ENCODE assay signal across 14 cellular contexts in the genomic region with DNA sequence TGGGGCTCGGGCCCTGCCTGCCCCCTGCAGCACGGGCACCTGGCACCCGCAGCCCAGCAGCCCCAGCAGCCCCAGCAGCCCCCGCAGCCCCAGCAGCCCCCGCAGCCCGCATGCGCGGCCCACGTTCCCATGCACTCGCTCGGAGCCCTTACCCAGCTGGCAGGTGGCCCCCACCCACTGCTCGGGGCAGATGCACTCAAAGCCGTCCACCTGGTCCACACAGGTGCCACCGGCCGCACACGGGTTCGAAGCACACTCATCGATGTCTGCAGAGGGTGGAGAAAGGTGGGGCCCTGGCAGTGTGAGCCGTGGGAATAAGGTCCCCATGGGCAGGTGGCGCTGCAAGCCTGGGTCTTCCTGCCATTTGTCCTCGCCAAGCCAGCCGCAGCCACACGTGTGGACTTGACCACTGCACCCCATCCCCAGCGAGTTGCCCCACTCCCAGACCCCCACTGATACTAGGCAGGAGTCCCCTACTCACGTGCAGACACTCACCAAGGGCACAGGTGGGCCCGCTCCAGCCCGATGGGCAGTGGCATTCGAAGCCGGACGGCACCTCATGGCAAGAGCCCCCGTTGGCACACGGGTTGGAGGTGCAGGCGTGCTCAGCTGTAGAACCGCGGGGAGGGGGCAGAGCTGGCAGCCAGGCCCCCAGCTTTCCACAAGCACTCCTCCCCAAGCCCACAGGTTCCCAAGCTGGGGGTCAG.
"Had no signal": no experiment of that assay in that cellular context is flagged by ENCODE, and none has a peak within 500 bp of the region (broad histone marks: within the 10 kb centered on the region; RNA-seq: fewer than 3 reads in every experiment).

No MANE protein-coding gene starts in this region.

- H3K27me3 ChIP-seq: stomach had no signal

- H3K9me3 Mint-ChIP-seq: activated T-cell treated with anti-CD3 and anti-CD28 coated beads, Interleukin-2, amount 50 U/mL, for 4 hours; effector memory CD8-positive, alpha-beta T cell; memory B cell; natural killer cell had no signal

- H3K27ac ChIP-seq: thoracic aorta had no signal

- H3K9me3 ChIP-seq: stomach, thoracic aorta had no signal

- H3K4me3 Mint-ChIP-seq: activated T-cell treated with anti-CD3 and anti-CD28 coated beads, Interleukin-2, amount 50 U/mL, for 4 hours; effector memory CD8-positive, alpha-beta T cell; memory B cell; natural killer cell had no signal

- H3K4me1 ChIP-seq: stomach had no signal

- H3K36me3 Mint-ChIP-seq: memory B cell, natural killer cell had no signal

- DNase-seq: activated CD4-positive, alpha-beta T cell treated with anti-CD3 and anti-CD28 coated beads, Interleukin-2, amount 50 U/mL, for 48 hours; activated gamma-delta T cell; activated T-cell treated with anti-CD3 and anti-CD28 coated beads, Interleukin-2, amount 50 U/mL, for 4 hours; caudate nucleus; cortex of kidney; effector memory CD8-positive, alpha-beta T cell; erythroblast; left colon; natural killer cell; occipital lobe; stomach had no signal

- H3K36me3 ChIP-seq: thoracic aorta had no signal

- H3K27ac Mint-ChIP-seq: effector memory CD8-positive, alpha-beta T cell; memory B cell; natural killer cell had no signal

- H3K4me1 Mint-ChIP-seq: memory B cell, natural killer cell had no signal

- H3K4me3 ChIP-seq: stomach, thoracic aorta had no signal

- ATAC-seq: activated CD4-positive, CD25-positive, alpha-beta regulatory T cell treated with anti-CD3 and anti-CD28 coated beads, Interleukin-2, amount 50 U/mL, for 24 hours; activated T-cell treated with anti-CD3 and anti-CD28 coated beads, Interleukin-2, amount 50 U/mL, for 4 hours; effector memory CD8-positive, alpha-beta T cell; left colon; natural killer cell had no signal
